In the genomic region with DNA sequence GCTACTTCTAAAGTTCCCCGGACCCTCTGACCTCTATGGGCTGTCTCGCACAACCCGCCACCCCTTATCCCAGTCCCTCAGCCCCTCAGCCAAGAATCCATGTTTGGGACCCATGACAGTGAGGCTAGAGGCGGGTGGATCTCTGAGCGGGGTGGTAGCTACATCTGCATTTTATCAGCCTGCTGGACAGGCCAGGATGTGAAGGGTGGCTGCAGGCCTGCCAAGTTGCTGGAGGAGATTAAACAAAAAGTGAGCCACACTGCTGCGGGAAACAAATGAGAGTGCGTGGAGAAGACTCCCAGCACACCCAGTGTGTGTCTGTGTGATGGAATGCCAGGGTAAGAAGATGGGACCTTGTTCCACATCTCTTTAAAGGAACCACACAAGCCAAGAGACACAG, we compare ENCODE assay signal across 29 cellular contexts. TPM values are rescaled to one million over a fixed set of nuclear protein-coding genes. Genes with fewer than 3 reads are reported as not detected.
DNase-seq lines count a peak whose midpoint lies in the region; ATAC-seq and TF ChIP-seq lines count a peak whose summit lies in the region.
"Had no signal": no experiment of that assay in that cellular context is flagged by ENCODE, and none has a peak within 500 bp of the region (broad histone marks: within the 10 kb centered on the region; RNA-seq: fewer than 3 reads in every experiment).

No MANE protein-coding gene starts in this region.

- H3K36me3 ChIP-seq in heart left ventricle (no peaks in the 10 kb centered on the region), right atrium auricular region (no peaks in the 10 kb centered on the region), thyroid gland (no peaks in the 10 kb centered on the region)
- H3K36me3 ChIP-seq: adrenal gland, BE2C, colonic mucosa, tibial artery had no signal

- H3K4me1 ChIP-seq in heart left ventricle: peaks cover 0 to 30% (median 17%) of the 10 kb centered on the region in 12 donors
- H3K4me1 ChIP-seq in right atrium auricular region: peaks cover 0 to 38% of the 10 kb centered on the region in 2 donors
- H3K4me1 ChIP-seq in thyroid gland: peaks cover 22 to 31% of the 10 kb centered on the region in 2 donors
- H3K4me1 ChIP-seq: BE2C had no signal

- intact Hi-C loops in heart left ventricle (cut with DNase I): loop anchor here in 3 of 10 donors (5.0 to 10.0 kb wide), 2 partner anchors 55 to 63 kb away; partner anchors contain the start of gene SPATA12 (in 1 of the 3)
- intact Hi-C loops in posterior vena cava (cut with DNase I): loop anchor here (10.0 kb wide), 2 partner anchors 65 to 215 kb away; partner anchors contain the start of gene APPL1 (in 1 of the 2)
- intact Hi-C loops in thyroid gland (cut with DNase I): no loop called here

- peak overlapping the region in 2 of 12 donors; percentile 83 to 85 for H3K27ac ChIP-seq in heart left ventricle
- peak overlapping the region in 1 of 2 donors; percentile 80 for H3K27ac ChIP-seq in right atrium auricular region
- no peak overlapping the region for H3K27ac ChIP-seq in thyroid gland

- H3K9me3 Mint-ChIP-seq in activated naive CD4-positive, alpha-beta T cell treated with anti-CD3 and anti-CD28 coated beads, Interleukin-2, amount 50 U/mL, for 72 hours: no peaks in the 10 kb centered on the region
- H3K9me3 Mint-ChIP-seq: activated T-cell treated with anti-CD3 and anti-CD28 coated beads, Interleukin-2, amount 50 U/mL, for 24 hours; natural killer cell; stimulated activated naive B cell treated with anti-CD40 and anti-IgM and Interleukin-4, amounts not matched to agents 10 μg/mL and 1 μg/mL and 100 μg/mL, for 72 hours had no signal

- no peaks in the 10 kb centered on the region for H3K27me3 ChIP-seq in heart left ventricle
- H3K27me3 ChIP-seq in right atrium auricular region: no peaks in the 10 kb centered on the region
- H3K27me3 ChIP-seq in thyroid gland: no peaks in the 10 kb centered on the region
- H3K27me3 ChIP-seq: adrenal gland, BE2C, colonic mucosa, tibial artery had no signal

- H3K9me3 ChIP-seq in heart left ventricle (no peaks in the 10 kb centered on the region), right atrium auricular region (no peaks in the 10 kb centered on the region), thyroid gland (no peaks in the 10 kb centered on the region)
- H3K9me3 ChIP-seq: A549, adrenal gland, BE2C, colonic mucosa, tibial artery had no signal

- TF ChIP-seq CTCF in heart left ventricle (IDR thresholded peaks at IDR 0.05) (no peak), right atrium auricular region (IDR thresholded peaks at IDR 0.05) (no peak), fibroblast of the aortic adventitia (IDR thresholded peaks at IDR 0.05; ENCODE audit: insufficient read depth, low read length) (no peak), thyroid gland (IDR thresholded peaks at IDR 0.05) (no peak)

- no peaks in the 10 kb centered on the region for H3K36me3 Mint-ChIP-seq in activated naive CD4-positive, alpha-beta T cell treated with anti-CD3 and anti-CD28 coated beads, Interleukin-2, amount 50 U/mL, for 72 hours
- H3K36me3 Mint-ChIP-seq: natural killer cell; stimulated activated naive B cell treated with anti-CD40 and anti-IgM and Interleukin-4, amounts not matched to agents 10 μg/mL and 1 μg/mL and 100 μg/mL, for 72 hours had no signal

- no peak overlapping the region for H3K27ac Mint-ChIP-seq in activated naive CD4-positive, alpha-beta T cell treated with anti-CD3 and anti-CD28 coated beads, Interleukin-2, amount 50 U/mL, for 72 hours
- H3K27ac Mint-ChIP-seq: activated CD4-positive, alpha-beta T cell treated with anti-CD3 and anti-CD28 coated beads for 36 hours; activated T-cell treated with anti-CD3 and anti-CD28 coated beads, Interleukin-2, amount 50 U/mL, for 24 hours; natural killer cell; stimulated activated naive B cell treated with anti-CD40 and anti-IgM and Interleukin-4, amounts not matched to agents 10 μg/mL and 1 μg/mL and 100 μg/mL, for 72 hours had no signal

- peak; percentile 22 to 52 (median 42) for ATAC-seq in heart left ventricle
- no peak for ATAC-seq in activated naive CD4-positive, alpha-beta T cell treated with anti-CD3 and anti-CD28 coated beads, Interleukin-2, amount 50 U/mL, for 72 hours
- ATAC-seq: A549; activated CD4-positive, alpha-beta T cell treated with anti-CD3 and anti-CD28 coated beads for 36 hours; natural killer cell; stimulated activated naive B cell treated with anti-CD40 and anti-IgM and Interleukin-4, amounts not matched to agents 10 μg/mL and 1 μg/mL and 100 μg/mL, for 72 hours had no signal

- 47 to 62% (median 56%) methylated on average over 7 of the region's 7 CpGs for WGBS in heart left ventricle, 4 donors
- WGBS in thyroid gland, 2 donors: 76 to 81% methylated on average over 7 of the region's 7 CpGs

- TF ChIP-seq POLR2A in heart left ventricle (IDR thresholded peaks at IDR 0.05) (no peak), thyroid gland (IDR thresholded peaks at IDR 0.05) (no peak)

- DNase-seq in heart left ventricle: peak in 2 of 5 donors; percentile 45 to 49
- DNase-seq in right atrium auricular region (ENCODE audit: low spot score): no peak
- DNase-seq in fibroblast of the aortic adventitia (ENCODE audit: low read depth): peak; percentile 80
- DNase-seq in posterior vena cava (ENCODE audit: low spot score): peak; percentile 69
- DNase-seq in C1 segment of cervical spinal cord (lab: John Stamatoyannopoulos, UW): no peak
- no peak for DNase-seq in activated naive CD4-positive, alpha-beta T cell treated with anti-CD3 and anti-CD28 coated beads, Interleukin-2, amount 50 U/mL, for 72 hours (ENCODE audit: low spot score in 2 of 2)
- DNase-seq in thyroid gland: no peak
- DNase-seq in NCI-H526 (lab: John Stamatoyannopoulos, UW): no peak
- DNase-seq: activated CD4-positive, alpha-beta T cell treated with anti-CD3 and anti-CD28 coated beads for 36 hours; activated CD8-positive, alpha-beta memory T cell treated with anti-CD3 and anti-CD28 coated beads for 24 hours; activated gamma-delta T cell treated with Interleukin-2 at 50 U/mL for 16 hours; activated T-cell treated with anti-CD3 and anti-CD28 coated beads, Interleukin-2, amount 50 U/mL, for 24 hours; adrenal gland; BE2C; colonic mucosa; DMS79; GOT3; mesendoderm; natural killer cell; NCI-H1436; NCI-H524; stimulated activated CD4-positive, alpha-beta T cell treated with anti-CD3 and anti-CD28 coated beads, Interleukin-12 subunit alpha, Interleukin-12 subunit beta, amount 100 ng/mL, for 4 hours; stimulated activated CD4-positive, alpha-beta T cell treated with anti-CD3 and anti-CD28 coated beads, Interleukin-4, amount 100 ng/mL, for 24 hours; stimulated activated naive B cell treated with anti-CD40 and anti-IgM and Interleukin-4, amounts not matched to agents 10 μg/mL and 1 μg/mL and 100 μg/mL, for 72 hours; T-helper 2 cell; tibial artery had no signal

- H3K4me3 ChIP-seq in heart left ventricle: no peak overlapping the region
- no peak overlapping the region for H3K4me3 ChIP-seq in right atrium auricular region
- H3K4me3 ChIP-seq in fibroblast of the aortic adventitia (ENCODE audit: low read depth, low read length): no peak overlapping the region
- no peak overlapping the region for H3K4me3 ChIP-seq in thyroid gland (replicated peaks in 1 of 3)
- H3K4me3 ChIP-seq: A549, adrenal gland, colonic mucosa, tibial artery had no signal

RNA-seq across cellular contexts. Expression of gene SPATA12, which starts 51.1 kb away (rescaled TPM):
- total RNA-seq in heart left ventricle (under 1 TPM in 1 of 9 donors, not detected in 8; 0.20 TPM), right atrium auricular region (not detected), fibroblast of the aortic adventitia (ENCODE audit: low replicate concordance) (0.09 TPM in 1 of 2 replicates, not detected in the other), posterior vena cava (not detected), thyroid gland (not detected)
- under 1 TPM in 1 of 2 donors, not detected in 1; 0.04 TPM for polyA plus RNA-seq in heart left ventricle
- not detected for total RNA-seq in activated naive CD4-positive, alpha-beta T cell treated with anti-CD3 and anti-CD28 coated beads, Interleukin-2, amount 50 U/mL, for 72 hours
- total RNA-seq: activated CD4-positive, alpha-beta T cell treated with anti-CD3 and anti-CD28 coated beads for 36 hours; MCF 10A; natural killer cell; osteocyte had no signal

Comparison
In these comparisons a context has a peak if more than half of its experiments do, and no peak if none do; other contexts are left out.
1. ATAC-seq: peak in heart left ventricle (4 of 4); none in activated naive CD4-positive, alpha-beta T cell treated with anti-CD3 and anti-CD28 coated beads, Interleukin-2, amount 50 U/mL, for 72 hours (0 of 2).
2. DNase-seq: peak in fibroblast of the aortic adventitia (single experiment) and posterior vena cava (single experiment); none in right atrium auricular region (single experiment), C1 segment of cervical spinal cord (0 of 14), activated naive CD4-positive, alpha-beta T cell treated with anti-CD3 and anti-CD28 coated beads, Interleukin-2, amount 50 U/mL, for 72 hours (0 of 2), thyroid gland (0 of 2) and NCI-H526 (0 of 2).